8 cellular contexts compared by ENCODE assay signal in the genomic region with DNA sequence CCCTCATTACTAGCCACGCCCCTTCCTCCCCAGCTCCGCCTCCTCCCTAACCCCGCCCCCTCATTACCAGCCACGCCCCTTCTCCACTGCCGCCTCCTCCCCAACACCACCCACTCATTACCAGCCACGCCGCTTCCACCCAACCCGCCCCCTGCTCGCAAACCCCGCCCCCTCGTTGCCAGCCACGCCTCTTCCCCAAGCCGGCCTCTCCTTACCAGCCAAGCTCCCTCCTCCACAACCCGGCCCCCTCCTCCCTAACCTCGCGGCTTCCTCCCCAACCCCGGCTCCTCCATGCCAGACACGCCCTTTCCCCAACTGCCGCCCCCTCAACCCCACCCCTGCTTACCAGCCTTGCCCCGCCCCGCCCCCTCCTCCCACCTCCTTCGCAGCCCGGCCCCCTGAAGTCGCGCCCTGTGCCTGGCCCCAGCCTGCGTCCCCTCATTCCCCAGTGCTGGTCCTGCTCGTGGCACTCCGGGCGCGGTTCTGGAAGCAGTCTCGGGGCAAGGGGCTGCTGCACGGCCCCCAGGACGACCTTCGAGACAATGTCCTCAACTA. TPM values are rescaled to one million over a fixed set of nuclear protein-coding genes. Genes with fewer than 3 reads are reported as not detected.
DNase-seq lines count a peak whose midpoint lies in the region; ATAC-seq lines count a peak whose summit lies in the region.

No MANE protein-coding gene starts in this region.

- peaks cover 0 to 2% (median 0%) of the 10 kb centered on the region in 8 donors for H3K9me3 Mint-ChIP-seq in CD4-positive, alpha-beta memory T cell
- no peaks in the 10 kb centered on the region for H3K9me3 Mint-ChIP-seq in activated CD4-positive, alpha-beta T cell treated with anti-CD3 and anti-CD28 coated beads, Interleukin-2, amount 10 ng/mL, durations not matched to agents 24 days and 14 days

- no peaks in the 10 kb centered on the region for H3K27me3 ChIP-seq in CD4-positive, alpha-beta memory T cell (ENCODE audit: insufficient read depth, low read length)
- peaks cover 12% of the 10 kb centered on the region for H3K27me3 ChIP-seq in HUES48 (ENCODE audit: control insufficient read depth, insufficient read depth, low read length)

- H3K27ac ChIP-seq in CD4-positive, alpha-beta memory T cell (ENCODE audit: low read depth, low read length) = no peak overlapping the region
- H3K27ac ChIP-seq in HUES48 (ENCODE audit: low read depth, low read length) = no peak overlapping the region

- peaks cover 0 to 17% (median 3%) of the 10 kb centered on the region in 4 donors for H3K4me1 Mint-ChIP-seq in CD4-positive, alpha-beta memory T cell
- no peaks in the 10 kb centered on the region for H3K4me1 Mint-ChIP-seq in activated CD4-positive, alpha-beta T cell treated with anti-CD3 and anti-CD28 coated beads, Interleukin-2, amount 10 ng/mL, durations not matched to agents 24 days and 14 days

- H3K4me3 ChIP-seq in CD4-positive, alpha-beta memory T cell (ENCODE audit: low read length in 2 of 2) = no peak overlapping the region
- H3K4me3 ChIP-seq in HUES48 (ENCODE audit: low read depth, low read length) = peak overlapping the region; percentile 35; the same call in 1 of the 2 replicates

- CTCF ChIA-PET in CD4-positive, alpha-beta memory T cell (lab: Charles Lee; ENCODE audit: partially characterized antibody) = no interaction called here

- H3K4me1 ChIP-seq in CD4-positive, alpha-beta memory T cell (ENCODE audit: insufficient read depth, low read length) = no peaks in the 10 kb centered on the region
- H3K4me1 ChIP-seq in HUES48 (ENCODE audit: control insufficient read depth, insufficient read depth, low read length) = no peaks in the 10 kb centered on the region

- DNase-seq in CD4-positive, alpha-beta memory T cell = peak in 4 of 5 donors; percentile 41 to 71 (median 49)
- DNase-seq in activated CD4-positive, alpha-beta T cell treated with anti-CD3 and anti-CD28 coated beads, Interleukin-2, amount 10 ng/mL, durations not matched to agents 24 days and 14 days = peak; percentile 82
- peak; percentile 60 for DNase-seq in Right ventricle myocardium superior
- DNase-seq in stimulated activated CD8-positive, alpha-beta memory T cell treated with anti-CD3 and anti-CD28 coated beads, Interleukin-15, amount 100 ng/mL, for 48 hours (ENCODE audit: low read depth in 2 of 2) = peak; percentile 46 to 50
- no peak for DNase-seq in KG1 (lab: John Stamatoyannopoulos, UW)
- DNase-seq in Ammon's horn (ENCODE audit: low spot score) = no peak

- intact Hi-C loops in CD4-positive, alpha-beta memory T cell (cut with micrococcal nuclease) = loop anchor here (2.0 kb wide), 1 partner anchor 78 kb away; no protein-coding TSS in a partner anchor
- intact Hi-C loops in activated CD4-positive, alpha-beta T cell treated with anti-CD3 and anti-CD28 coated beads, Interleukin-2, amount 10 ng/mL, durations not matched to agents 24 days and 14 days (cut with micrococcal nuclease) = loop anchor here (1.0 to 2.0 kb wide), 2 partner anchors 8 to 54 kb away; no protein-coding TSS in a partner anchor
- intact Hi-C loops in Right ventricle myocardium superior (cut with DNase I) = no loop called here

- H3K36me3 Mint-ChIP-seq in CD4-positive, alpha-beta memory T cell = no peaks in the 10 kb centered on the region
- H3K36me3 Mint-ChIP-seq in activated CD4-positive, alpha-beta T cell treated with anti-CD3 and anti-CD28 coated beads, Interleukin-2, amount 10 ng/mL, durations not matched to agents 24 days and 14 days (ENCODE audit: low read depth) = no peaks in the 10 kb centered on the region

- ATAC-seq in Right ventricle myocardium superior (ENCODE audit: poor library complexity) = peak; percentile 49
- no peak for ATAC-seq in GM18868 (IDR thresholded peaks at IDR 0.05; ENCODE audit: unreplicated experiment)

- H3K36me3 ChIP-seq in CD4-positive, alpha-beta memory T cell (ENCODE audit: insufficient read depth, low read length) = no peaks in the 10 kb centered on the region
- H3K36me3 ChIP-seq in HUES48 (ENCODE audit: control insufficient read depth, insufficient read depth, low read length) = no peaks in the 10 kb centered on the region

- H3K27me3 Mint-ChIP-seq in CD4-positive, alpha-beta memory T cell = no peaks in the 10 kb centered on the region
- H3K27me3 Mint-ChIP-seq in activated CD4-positive, alpha-beta T cell treated with anti-CD3 and anti-CD28 coated beads, Interleukin-2, amount 10 ng/mL, durations not matched to agents 24 days and 14 days = no peaks in the 10 kb centered on the region

- no peaks in the 10 kb centered on the region for H3K9me3 ChIP-seq in CD4-positive, alpha-beta memory T cell (ENCODE audit: control insufficient read depth in 1 of 2, low read length in 2 of 2)
- H3K9me3 ChIP-seq in HUES48 (ENCODE audit: control insufficient read depth, insufficient read depth, low read length) = no peaks in the 10 kb centered on the region

- no peak overlapping the region for H3K9ac ChIP-seq in HUES48 (ENCODE audit: low read depth, low read length)

- no peak overlapping the region for H3K27ac Mint-ChIP-seq in CD4-positive, alpha-beta memory T cell
- no peak overlapping the region for H3K27ac Mint-ChIP-seq in activated CD4-positive, alpha-beta T cell treated with anti-CD3 and anti-CD28 coated beads, Interleukin-2, amount 10 ng/mL, durations not matched to agents 24 days and 14 days

- no peak overlapping the region for H3K4me3 Mint-ChIP-seq in CD4-positive, alpha-beta memory T cell
- no peak overlapping the region for H3K4me3 Mint-ChIP-seq in activated CD4-positive, alpha-beta T cell treated with anti-CD3 and anti-CD28 coated beads, Interleukin-2, amount 10 ng/mL, durations not matched to agents 24 days and 14 days

- POLR2A ChIA-PET in CD4-positive, alpha-beta memory T cell (lab: Charles Lee; ENCODE audit: partially characterized antibody) = interaction anchor here (0.9 to 1.2 kb wide), 5 partner anchors 22 to 373 kb away, joined by 3 to 4 read pairs (median 3); a partner anchor contains a TSS

RNA-seq across cellular contexts. Expression of a gene that starts 7.2 kb away (rescaled TPM):
- under 1 TPM in 1 of 2 experiments, not detected in 1; 0.44 TPM for total RNA-seq in CD4-positive, alpha-beta memory T cell
- under 1 TPM; 0.32 to 0.48 TPM for polyA plus RNA-seq in CD4-positive, alpha-beta memory T cell
- total RNA-seq in activated CD4-positive, alpha-beta T cell treated with anti-CD3 and anti-CD28 coated beads, Interleukin-2, amount 10 ng/mL, durations not matched to agents 24 days and 14 days = 1.4 and 2.3 TPM in 2 replicates
- total RNA-seq in Right ventricle myocardium superior = not detected

RNA-seq across cellular contexts. Expression of a gene that starts 21.6 kb away (rescaled TPM):
- total RNA-seq in CD4-positive, alpha-beta memory T cell = not detected
- polyA plus RNA-seq in CD4-positive, alpha-beta memory T cell = not detected
- not detected in 2 replicates for total RNA-seq in activated CD4-positive, alpha-beta T cell treated with anti-CD3 and anti-CD28 coated beads, Interleukin-2, amount 10 ng/mL, durations not matched to agents 24 days and 14 days
- not detected for total RNA-seq in Right ventricle myocardium superior

RNA-seq across cellular contexts. Expression of a gene that starts 24.4 kb away (rescaled TPM):
- total RNA-seq in CD4-positive, alpha-beta memory T cell = 10 to 100 TPM; 13.1 to 15.9 TPM
- 1 to 10 TPM; 1.0 to 4.4 TPM for polyA plus RNA-seq in CD4-positive, alpha-beta memory T cell
- total RNA-seq in activated CD4-positive, alpha-beta T cell treated with anti-CD3 and anti-CD28 coated beads, Interleukin-2, amount 10 ng/mL, durations not matched to agents 24 days and 14 days = 6.0 and 9.8 TPM in 2 replicates
- total RNA-seq in Right ventricle myocardium superior = 9.9 TPM

Comparison
In these comparisons a context has a peak if more than half of its experiments do, and no peak if none do; other contexts are left out.
1. DNase-seq: peak in CD4-positive, alpha-beta memory T cell (4 of 5), activated CD4-positive, alpha-beta T cell treated with anti-CD3 and anti-CD28 coated beads, Interleukin-2, amount 10 ng/mL, durations not matched to agents 24 days and 14 days (single experiment), Right ventricle myocardium superior (single experiment) and stimulated activated CD8-positive, alpha-beta memory T cell treated with anti-CD3 and anti-CD28 coated beads, Interleukin-15, amount 100 ng/mL, for 48 hours (2 of 2); none in KG1 (single experiment) and Ammon's horn (single experiment).